In genomic region chr2:127342101-127342500, GRCh38 we compare ENCODE assay signal across 17 cellular contexts. TPM values are rescaled to one million over a fixed set of nuclear protein-coding genes. Genes with fewer than 3 reads are reported as not detected.
DNase-seq lines count a peak whose midpoint lies in the region; ATAC-seq and TF ChIP-seq lines count a peak whose summit lies in the region.
"Had no signal": no experiment of that assay in that cellular context is flagged by ENCODE, and none has a peak within 500 bp of the region (broad histone marks: within the 10 kb centered on the region; RNA-seq: fewer than 3 reads in every experiment).

No MANE protein-coding gene starts in this region.

- no peaks in the 10 kb centered on the region for H3K27me3 Mint-ChIP-seq in activated T-cell treated with anti-CD3 and anti-CD28 coated beads, Interleukin-2, amount 50 U/mL, for 24 hours
- no peaks in the 10 kb centered on the region for H3K27me3 Mint-ChIP-seq in progenitor cell of endocrine pancreas
- H3K27me3 Mint-ChIP-seq: effector memory CD8-positive, alpha-beta T cell had no signal

- intact Hi-C loops in cardiac septum (cut with DNase I), result no loop called here

- peak; percentile 92 for ATAC-seq in HG02870 (IDR thresholded peaks at IDR 0.05; ENCODE audit: unreplicated experiment)
- ATAC-seq: effector memory CD8-positive, alpha-beta T cell; left ventricle myocardium superior had no signal

- peak overlapping the region; percentile 8 for H3K27ac Mint-ChIP-seq in activated T-cell treated with anti-CD3 and anti-CD28 coated beads, Interleukin-2, amount 50 U/mL, for 24 hours
- peak overlapping the region; percentile 62 for H3K27ac Mint-ChIP-seq in progenitor cell of endocrine pancreas
- H3K27ac Mint-ChIP-seq: activated T-helper 1 cell treated with anti-CD3 and anti-CD28 coated beads, Interleukin-12 subunit alpha, Interleukin-12 subunit beta, Interleukin-2, Interleukin-4 antibody, amounts not matched to agents 30 ng/mL and 10 ng/mL and 1 ng/mL, durations not matched to agents 14 hours and 24 hours and 36 hours; effector memory CD8-positive, alpha-beta T cell; H9 had no signal

- H3K4me3 Mint-ChIP-seq in activated T-cell treated with anti-CD3 and anti-CD28 coated beads, Interleukin-2, amount 50 U/mL, for 24 hours, result no peak overlapping the region
- H3K4me3 Mint-ChIP-seq in progenitor cell of endocrine pancreas (ENCODE audit: low read depth), result no peak overlapping the region
- H3K4me3 Mint-ChIP-seq: activated T-helper 1 cell treated with anti-CD3 and anti-CD28 coated beads, Interleukin-12 subunit alpha, Interleukin-12 subunit beta, Interleukin-2, Interleukin-4 antibody, amounts not matched to agents 30 ng/mL and 10 ng/mL and 1 ng/mL, durations not matched to agents 14 hours and 24 hours and 36 hours; effector memory CD8-positive, alpha-beta T cell; H9 had no signal

- peaks cover 23% of the 10 kb centered on the region for H3K4me1 Mint-ChIP-seq in activated T-cell treated with anti-CD3 and anti-CD28 coated beads, Interleukin-2, amount 50 U/mL, for 24 hours (ENCODE audit: low read depth)
- H3K4me1 Mint-ChIP-seq in progenitor cell of endocrine pancreas (ENCODE audit: low read depth), result peaks cover 5% of the 10 kb centered on the region
- H3K4me1 Mint-ChIP-seq: H9 had no signal

- peaks cover 46% of the 10 kb centered on the region for H3K36me3 Mint-ChIP-seq in activated T-cell treated with anti-CD3 and anti-CD28 coated beads, Interleukin-2, amount 50 U/mL, for 24 hours (ENCODE audit: low read depth)
- peaks cover 10% of the 10 kb centered on the region for H3K36me3 Mint-ChIP-seq in progenitor cell of endocrine pancreas (ENCODE audit: insufficient read depth)

- DNase-seq in activated T-cell treated with anti-CD3 and anti-CD28 coated beads, Interleukin-2, amount 50 U/mL, for 24 hours, result no peak
- no peak for DNase-seq in activated T-cell treated with anti-CD3 and anti-CD28 coated beads for 4 hours
- peak; percentile 91 for DNase-seq in MV-4-11 (lab: John Stamatoyannopoulos, UW)
- DNase-seq in progenitor cell of endocrine pancreas (ENCODE audit: low spot score, unreplicated experiment), result no peak
- no peak for DNase-seq in activated CD8-positive, alpha-beta memory T cell treated with anti-CD3 and anti-CD28 coated beads for 24 hours
- no peak for DNase-seq in cardiac septum (ENCODE audit: low spot score)
- no peak for DNase-seq in NCI-H345 (lab: John Stamatoyannopoulos, UW)
- DNase-seq: activated CD4-positive, CD25-positive, alpha-beta regulatory T cell; DMS153; effector memory CD8-positive, alpha-beta T cell; glutamatergic neuron; H9; left ventricle myocardium superior; NCI-H146; NCI-H526 had no signal

- TF ChIP-seq CTCF in progenitor cell of endocrine pancreas (IDR thresholded peaks at IDR 0.05; ENCODE audit: unreplicated experiment), result no peak

- H3K9me3 Mint-ChIP-seq in activated T-cell treated with anti-CD3 and anti-CD28 coated beads, Interleukin-2, amount 50 U/mL, for 24 hours, result no peaks in the 10 kb centered on the region
- H3K9me3 Mint-ChIP-seq in progenitor cell of endocrine pancreas (ENCODE audit: low read depth), result peaks cover 15% of the 10 kb centered on the region
- H3K9me3 Mint-ChIP-seq: activated T-helper 1 cell treated with anti-CD3 and anti-CD28 coated beads, Interleukin-12 subunit alpha, Interleukin-12 subunit beta, Interleukin-2, Interleukin-4 antibody, amounts not matched to agents 30 ng/mL and 10 ng/mL and 1 ng/mL, durations not matched to agents 14 hours and 24 hours and 36 hours; effector memory CD8-positive, alpha-beta T cell; H9 had no signal

RNA-seq across cellular contexts. Expression of gene MAP3K2, which starts 45.7 kb away (rescaled TPM):
- 33.9 and 34.5 TPM in 2 replicates for total RNA-seq in progenitor cell of endocrine pancreas
- 31.6 TPM for total RNA-seq in cardiac septum

RNA-seq across cellular contexts. Expression of gene ERCC3, which starts 48.2 kb away (rescaled TPM):
- total RNA-seq in progenitor cell of endocrine pancreas (63.5 and 65.8 TPM in 2 replicates), cardiac septum (23.4 TPM)
